Comparison of ENCODE assay signal across 26 cellular contexts in the genomic region with DNA sequence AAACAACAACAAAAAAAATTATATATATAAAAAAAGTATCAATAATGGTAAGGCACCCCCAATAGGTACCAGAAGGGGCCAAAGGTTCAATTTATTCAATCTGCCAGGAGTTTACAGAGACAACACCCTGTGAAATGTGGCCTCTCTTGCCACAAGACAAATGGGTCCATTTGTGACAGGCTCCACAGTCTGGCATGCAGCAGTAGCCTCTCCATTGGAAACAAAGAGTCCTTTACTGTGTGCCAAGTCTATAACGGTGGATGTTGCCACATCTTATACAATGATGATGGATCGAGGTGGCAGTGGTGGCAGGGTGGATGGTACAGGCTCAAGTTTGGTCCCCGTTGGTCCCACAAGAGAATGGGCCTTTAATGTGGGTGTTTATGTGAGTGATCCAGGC.
DNase-seq lines count a peak whose midpoint lies in the region; ATAC-seq and TF ChIP-seq lines count a peak whose summit lies in the region.
"Had no signal": no experiment of that assay in that cellular context is flagged by ENCODE, and none has a peak within 500 bp of the region (broad histone marks: within the 10 kb centered on the region; RNA-seq: fewer than 3 reads in every experiment).

No MANE protein-coding gene starts in this region.

- H3K9me3 Mint-ChIP-seq in activated T-helper 17 cell treated with anti-CD3 and anti-CD28 coated beads, Interleukin-2, amount 50 U/mL, for 72 hours = no peaks in the 10 kb centered on the region
- H3K9me3 Mint-ChIP-seq: activated CD4-positive, alpha-beta T cell treated with anti-CD3 and anti-CD28 coated beads, Interleukin-2, amount 10 ng/mL, durations not matched to agents 7 days and 5 days; activated naive CD8-positive, alpha-beta T cell treated with anti-CD3 and anti-CD28 coated beads for 36 hours; T-helper 2 cell treated with Interferon-gamma antibody and Interleukin-4, amounts not matched to agents 5 μg/mL and 100 μg/mL, for 36 hours had no signal

- no peaks in the 10 kb centered on the region for H3K9me3 ChIP-seq in osteoblast (ENCODE audit: low read depth, low read length)
- H3K9me3 ChIP-seq: esophagus squamous epithelium, gastrocnemius medialis, vagina had no signal

- no peak overlapping the region for H3K4me3 Mint-ChIP-seq in activated T-helper 17 cell treated with anti-CD3 and anti-CD28 coated beads, Interleukin-2, amount 50 U/mL, for 72 hours
- H3K4me3 Mint-ChIP-seq: activated CD4-positive, alpha-beta T cell treated with anti-CD3 and anti-CD28 coated beads, Interleukin-2, amount 10 ng/mL, durations not matched to agents 7 days and 5 days; activated naive CD8-positive, alpha-beta T cell treated with anti-CD3 and anti-CD28 coated beads for 36 hours; brain; naive thymus-derived CD4-positive, alpha-beta T cell; T-helper 2 cell treated with Interferon-gamma antibody and Interleukin-4, amounts not matched to agents 5 μg/mL and 100 μg/mL, for 36 hours had no signal

- no peaks in the 10 kb centered on the region for H3K36me3 Mint-ChIP-seq in activated T-helper 17 cell treated with anti-CD3 and anti-CD28 coated beads, Interleukin-2, amount 50 U/mL, for 72 hours (ENCODE audit: low read depth)
- H3K36me3 Mint-ChIP-seq: activated naive CD8-positive, alpha-beta T cell treated with anti-CD3 and anti-CD28 coated beads for 36 hours; brain; naive thymus-derived CD4-positive, alpha-beta T cell had no signal

- H3K27ac ChIP-seq in caudate nucleus (ENCODE audit: low read depth, low read length) (peak overlapping the region; percentile 18), osteoblast (ENCODE audit: low read depth, low read length) (peak overlapping the region; percentile 1)
- H3K27ac ChIP-seq: BLaER1 treated with 17β-estradiol and CSF1 and Interleukin-3, amounts not matched to agents 10 nM and 100 nM; esophagus squamous epithelium; gastrocnemius medialis; KMS-11; parathyroid adenoma; RWPE1; vagina; VCaP had no signal

- no peak for TF ChIP-seq CTCF in osteoblast (IDR thresholded peaks at IDR 0.05; ENCODE audit: extremely low read depth, low read depth, low read length)

- no peaks in the 10 kb centered on the region for H3K27me3 ChIP-seq in osteoblast (ENCODE audit: insufficient read depth, low read length)
- H3K27me3 ChIP-seq: BLaER1 treated with 17β-estradiol and CSF1 and Interleukin-3, amounts not matched to agents 10 nM and 100 nM; esophagus squamous epithelium; gastrocnemius medialis; vagina had no signal

- no peaks in the 10 kb centered on the region for H3K36me3 ChIP-seq in osteoblast (ENCODE audit: insufficient read depth, low read length)
- H3K36me3 ChIP-seq: BLaER1 treated with 17β-estradiol and CSF1 and Interleukin-3, amounts not matched to agents 10 nM and 100 nM; esophagus squamous epithelium; gastrocnemius medialis; vagina had no signal

- H3K79me2 ChIP-seq in osteoblast (ENCODE audit: insufficient read depth, low read length) = no peaks in the 10 kb centered on the region
- H3K79me2 ChIP-seq: parathyroid adenoma had no signal

- H3K27me3 Mint-ChIP-seq in activated T-helper 17 cell treated with anti-CD3 and anti-CD28 coated beads, Interleukin-2, amount 50 U/mL, for 72 hours = no peaks in the 10 kb centered on the region
- H3K27me3 Mint-ChIP-seq: activated CD4-positive, alpha-beta T cell treated with anti-CD3 and anti-CD28 coated beads, Interleukin-2, amount 10 ng/mL, durations not matched to agents 7 days and 5 days; activated naive CD8-positive, alpha-beta T cell treated with anti-CD3 and anti-CD28 coated beads for 36 hours; brain; naive thymus-derived CD4-positive, alpha-beta T cell had no signal

- ATAC-seq in GM19351 (IDR thresholded peaks at IDR 0.05; ENCODE audit: unreplicated experiment) = peak; percentile 21
- peak; percentile 28 for ATAC-seq in HG03064 (IDR thresholded peaks at IDR 0.05; ENCODE audit: low read depth, unreplicated experiment)
- ATAC-seq in activated T-helper 17 cell treated with anti-CD3 and anti-CD28 coated beads, Interleukin-2, amount 50 U/mL, for 72 hours (replicated peaks) = no peak
- ATAC-seq: gastrocnemius medialis; naive thymus-derived CD4-positive, alpha-beta T cell; SK-N-SH treated with all-trans-retinoic acid at 6 μM for 48 hours had no signal

- no peak overlapping the region for H2AFZ ChIP-seq in osteoblast (ENCODE audit: low read length)
- H2AFZ ChIP-seq: parathyroid adenoma had no signal

- no peak overlapping the region for H3K27ac Mint-ChIP-seq in activated T-helper 17 cell treated with anti-CD3 and anti-CD28 coated beads, Interleukin-2, amount 50 U/mL, for 72 hours
- H3K27ac Mint-ChIP-seq: activated CD4-positive, alpha-beta T cell treated with anti-CD3 and anti-CD28 coated beads, Interleukin-2, amount 10 ng/mL, durations not matched to agents 7 days and 5 days; activated naive CD8-positive, alpha-beta T cell treated with anti-CD3 and anti-CD28 coated beads for 36 hours; brain; naive thymus-derived CD4-positive, alpha-beta T cell; T-helper 2 cell treated with Interferon-gamma antibody and Interleukin-4, amounts not matched to agents 5 μg/mL and 100 μg/mL, for 36 hours had no signal

- no peak overlapping the region for H3K4me2 ChIP-seq in osteoblast (ENCODE audit: insufficient read depth, low read length)
- H3K4me2 ChIP-seq: KMS-11 had no signal

- DNase-seq in caudate nucleus (lab: John Stamatoyannopoulos, UW) = peak in 34 of 61 donors; percentile 3 to 72 (median 22)
- no peak for DNase-seq in osteoblast (ENCODE audit: insufficient read length, low spot score, missing footprints)
- DNase-seq in cortex of kidney (lab: John Stamatoyannopoulos, UW) = no peak
- DNase-seq in NCI-H2171 treated with DMSO at 0.1 percent for 48 hours (lab: John Stamatoyannopoulos, UW) = no peak
- DNase-seq in posterior vena cava (ENCODE audit: low spot score) = no peak
- DNase-seq: activated CD4-positive, alpha-beta T cell treated with anti-CD3 and anti-CD28 coated beads, Interleukin-2, amount 10 ng/mL, durations not matched to agents 7 days and 5 days; activated CD8-positive, alpha-beta memory T cell treated with anti-CD3 and anti-CD28 coated beads, Interleukin-2, amount 50 U/mL, for 4 hours; activated naive CD8-positive, alpha-beta T cell treated with anti-CD3 and anti-CD28 coated beads for 36 hours; esophagus squamous epithelium; gastrocnemius medialis; kidney glomerular epithelial cell; naive thymus-derived CD4-positive, alpha-beta T cell; NCI-H146; NCI-H2227 treated with DMSO at 0.1 percent for 48 hours had no signal

- H3K4me1 ChIP-seq in osteoblast (ENCODE audit: insufficient read depth, low read length) = peaks cover 46% of the 10 kb centered on the region
- H3K4me1 ChIP-seq: parathyroid adenoma, vagina had no signal

- no peak overlapping the region for H3K4me3 ChIP-seq in osteoblast (ENCODE audit: insufficient read depth, low read length)
- H3K4me3 ChIP-seq: BLaER1 treated with 17β-estradiol and CSF1 and Interleukin-3, amounts not matched to agents 10 nM and 100 nM; esophagus squamous epithelium; gastrocnemius medialis; vagina had no signal

- no peaks in the 10 kb centered on the region for H4K20me1 ChIP-seq in osteoblast (ENCODE audit: insufficient read depth, low read length)
- H4K20me1 ChIP-seq: BLaER1 treated with 17β-estradiol and CSF1 and Interleukin-3, amounts not matched to agents 10 nM and 100 nM had no signal

- no peaks in the 10 kb centered on the region for H3K4me1 Mint-ChIP-seq in activated T-helper 17 cell treated with anti-CD3 and anti-CD28 coated beads, Interleukin-2, amount 50 U/mL, for 72 hours
- H3K4me1 Mint-ChIP-seq: activated CD4-positive, alpha-beta T cell treated with anti-CD3 and anti-CD28 coated beads, Interleukin-2, amount 10 ng/mL, durations not matched to agents 7 days and 5 days; activated naive CD8-positive, alpha-beta T cell treated with anti-CD3 and anti-CD28 coated beads for 36 hours; naive thymus-derived CD4-positive, alpha-beta T cell had no signal

- intact Hi-C loops in posterior vena cava (cut with DNase I) = no loop called here

Comparison
In these comparisons a context has a peak if more than half of its experiments do, and no peak if none do; other contexts are left out.
1. DNase-seq: peak in caudate nucleus (34 of 61); none in osteoblast (single experiment), cortex of kidney (single experiment), NCI-H2171 treated with DMSO at 0.1 percent for 48 hours (single experiment) and posterior vena cava (single experiment).